ENCODE assay signal across 20 cellular contexts in the genomic region with DNA sequence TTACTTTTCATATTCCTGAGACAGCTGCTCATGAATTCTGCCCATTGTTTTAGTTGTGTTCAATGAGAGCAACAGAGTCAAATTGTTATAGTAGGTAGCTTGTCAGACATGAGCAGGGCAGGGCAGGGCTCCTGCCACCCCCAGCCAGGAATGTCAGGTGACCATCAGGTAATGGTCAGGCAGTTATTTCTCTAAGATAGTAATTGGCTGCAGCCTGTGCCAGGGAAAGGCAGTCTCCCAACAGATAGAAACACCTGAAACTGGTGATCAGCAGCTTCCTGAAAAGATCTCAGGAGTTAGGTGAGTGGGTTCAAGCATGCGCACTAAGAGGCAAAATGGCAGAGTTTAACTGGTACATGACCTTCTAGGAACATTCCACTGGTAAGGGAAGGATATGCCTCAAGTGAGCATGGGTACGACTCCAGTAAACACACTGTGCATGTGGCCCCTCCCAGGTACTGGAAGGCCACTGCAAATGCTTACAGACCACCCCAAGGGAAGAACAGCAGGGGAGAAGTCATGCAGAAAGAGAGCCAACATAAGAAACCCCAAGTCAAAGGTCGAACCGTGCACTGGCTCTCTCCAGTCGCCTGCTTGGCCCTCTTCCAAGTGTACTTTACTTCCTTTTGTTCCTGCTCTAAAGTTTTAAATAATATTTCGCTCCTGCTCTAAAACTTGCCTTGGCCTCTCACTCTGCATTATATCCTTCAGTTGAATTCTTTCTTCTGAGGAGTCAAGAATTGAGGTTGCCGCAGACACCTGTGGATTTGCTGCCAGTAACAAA. TPM values are rescaled to one million over a fixed set of nuclear protein-coding genes. Genes with fewer than 3 reads are reported as not detected.
"Had no signal": no experiment of that assay in that cellular context is flagged by ENCODE, and none has a peak within 500 bp of the region (broad histone marks: within the 10 kb centered on the region; RNA-seq: fewer than 3 reads in every experiment).

No MANE protein-coding gene starts in this region.

- H3K9me3 ChIP-seq: gastroesophageal sphincter, heart right ventricle, ovary had no signal

- H3K27ac ChIP-seq: brain microvascular endothelial cell, heart right ventricle, ovary had no signal

- H3K4me3 ChIP-seq: gastroesophageal sphincter, heart right ventricle, ovary had no signal

- H3K36me3 ChIP-seq: brain microvascular endothelial cell, gastroesophageal sphincter, heart right ventricle, ovary had no signal

- ATAC-seq: activated CD4-positive, alpha-beta T cell treated with anti-CD3 and anti-CD28 coated beads for 36 hours; activated CD8-positive, alpha-beta T cell treated with anti-CD3 and anti-CD28 coated beads, Interleukin-2, amount 10 ng/mL, durations not matched to agents 7 days and 5 days; gastroesophageal sphincter; heart right ventricle; stimulated activated effector memory CD8-positive, alpha-beta T cell treated with anti-CD3 and anti-CD28 coated beads, Interleukin-12 subunit alpha, Interleukin-12 subunit beta, amount 100 ng/mL, for 72 hours; T-cell had no signal

- H3K27me3 ChIP-seq: brain microvascular endothelial cell, gastroesophageal sphincter, heart right ventricle, ovary had no signal

- DNase-seq: activated CD4-positive, alpha-beta T cell treated with anti-CD3 and anti-CD28 coated beads for 36 hours; activated CD8-positive, alpha-beta memory T cell treated with anti-CD3 and anti-CD28 coated beads, Interleukin-2, amount 50 U/mL, for 4 hours; activated CD8-positive, alpha-beta T cell treated with anti-CD3 and anti-CD28 coated beads, Interleukin-2, amount 10 ng/mL, durations not matched to agents 7 days and 5 days; activated gamma-delta T cell; activated T-cell treated with anti-CD3 and anti-CD28 coated beads, Interleukin-2, amount 50 U/mL, for 48 hours; amygdala; brain microvascular endothelial cell; endodermal cell; heart right ventricle; midbrain; naive B cell; ovary; stimulated activated CD4-positive, alpha-beta T cell treated with anti-CD3 and anti-CD28 coated beads, Interleukin-12 subunit alpha, Interleukin-12 subunit beta, amount 100 ng/mL, for 4 hours; T-cell; trophoblast cell had no signal

RNA-seq across cellular contexts. Expression of a gene that starts 25.1 kb away (rescaled TPM):
- total RNA-seq: activated CD4-positive, alpha-beta T cell treated with anti-CD3 and anti-CD28 coated beads for 36 hours; activated CD8-positive, alpha-beta T cell treated with anti-CD3 and anti-CD28 coated beads, Interleukin-2, amount 10 ng/mL, durations not matched to agents 7 days and 5 days; endodermal cell; epithelial cell of proximal tubule; heart right ventricle; lung microvascular endothelial cell; subcutaneous adipose tissue; T-cell had no signal
- polyA plus RNA-seq: heart right ventricle, ovary had no signal
